15 cellular contexts compared by ENCODE assay signal in the genomic region with DNA sequence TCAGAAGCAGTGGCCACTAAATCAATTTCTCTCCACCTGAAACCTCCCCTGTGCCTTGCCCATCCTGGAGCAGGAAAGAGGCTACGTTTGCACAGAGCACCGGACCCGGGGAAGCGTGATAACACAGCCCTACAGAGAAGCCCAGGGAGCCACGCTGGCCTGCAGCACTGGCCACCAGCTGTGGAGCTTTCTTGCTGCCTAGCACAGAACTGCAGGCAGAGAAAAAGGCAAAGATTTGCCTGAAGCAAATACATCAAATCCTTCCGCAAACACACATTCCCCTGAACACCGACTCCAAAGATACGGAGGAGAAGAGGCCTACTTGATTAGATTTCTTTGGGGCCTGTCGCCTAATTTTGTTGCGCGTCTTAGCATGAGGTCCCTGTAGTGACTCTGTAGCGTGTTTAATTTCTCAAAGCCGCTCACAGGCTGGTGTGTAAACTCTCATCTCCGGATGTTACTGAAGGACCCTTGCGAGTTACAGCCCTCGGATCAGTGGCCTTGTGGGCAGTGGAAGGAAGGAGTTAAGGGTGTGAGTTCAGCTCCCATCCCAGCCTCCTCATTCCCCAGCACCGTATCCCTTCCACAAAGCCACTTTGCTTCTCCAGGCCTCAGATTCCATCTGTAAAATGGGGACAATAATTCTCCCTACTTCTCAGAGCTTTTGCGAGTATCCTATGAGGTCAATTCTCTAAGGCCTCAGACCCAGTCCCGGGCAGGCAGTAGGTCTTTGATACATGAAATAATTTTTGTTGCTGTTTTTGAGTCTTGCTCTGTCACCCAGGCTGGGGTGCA.
DNase-seq lines count a peak whose midpoint lies in the region; ATAC-seq and TF ChIP-seq lines count a peak whose summit lies in the region.
"Had no signal": no experiment of that assay in that cellular context is flagged by ENCODE, and none has a peak within 500 bp of the region (broad histone marks: within the 10 kb centered on the region; RNA-seq: fewer than 3 reads in every experiment).

No MANE protein-coding gene starts in this region.

- in situ Hi-C loops in gastrocnemius medialis (cut with MboI; ENCODE audit: low sequenced_read_pairs in 4 of 4): loop anchor here in 3 of 4 donors (10.0 to 25.0 kb wide), 3 partner anchors 65 to 342 kb away; no protein-coding TSS in a partner anchor
- in situ Hi-C loops in G401 (cut with HindIII; ENCODE audit: low sequenced_read_pairs): no loop called here

- H3K4me3 ChIP-seq in PC-9 (no peak overlapping the region), hepatocyte (no peak overlapping the region), gastrocnemius medialis (no peak overlapping the region), left lung (no peak overlapping the region)

- H3K4me2 ChIP-seq in PC-9: peak overlapping the region; percentile 23; the same call in 1 of the 2 replicates
- peak overlapping the region; percentile 46 for H3K4me2 ChIP-seq in hepatocyte

- no peaks in the 10 kb centered on the region for H3K36me3 ChIP-seq in PC-9 (ENCODE audit: low read depth)
- H3K36me3 ChIP-seq in hepatocyte (replicated peaks; ENCODE audit: insufficient read depth, low read depth): no peaks in the 10 kb centered on the region
- no peaks in the 10 kb centered on the region for H3K36me3 ChIP-seq in gastrocnemius medialis
- no peaks in the 10 kb centered on the region for H3K36me3 ChIP-seq in left lung

- H4K20me1 ChIP-seq in PC-9 (ENCODE audit: insufficient read depth) (no peaks in the 10 kb centered on the region), hepatocyte (ENCODE audit: insufficient read depth, poor library complexity, severe bottlenecking) (no peaks in the 10 kb centered on the region)

- ATAC-seq in gastrocnemius medialis: no peak
- ATAC-seq in left lung: no peak
- no peak for ATAC-seq in GM18511 (IDR thresholded peaks at IDR 0.05; ENCODE audit: unreplicated experiment)
- ATAC-seq: natural killer cell, PC-3 had no signal

- no peak overlapping the region for H2AFZ ChIP-seq in PC-9
- peak overlapping the region; percentile 29 for H2AFZ ChIP-seq in hepatocyte

- TF ChIP-seq CTCF in C4-2B (conservative IDR thresholded peaks at IDR 0.05) (no peak), PC-9 (conservative IDR thresholded peaks at IDR 0.05) (no peak), hepatocyte (IDR thresholded peaks at IDR 0.05; ENCODE audit: poor library complexity) (no peak), gastrocnemius medialis (IDR thresholded peaks at IDR 0.05 in 4 of 5, conservative IDR thresholded peaks at IDR 0.05 in 1 of 5) (no peak), left lung (IDR thresholded peaks at IDR 0.05) (no peak)

- peaks cover 47% of the 10 kb centered on the region for H3F3A ChIP-seq in PC-9 (ENCODE audit: insufficient read depth, low read depth)

- H3K9me3 ChIP-seq in PC-9 (ENCODE audit: insufficient read depth, low read depth) (peaks cover 7% of the 10 kb centered on the region; the same call in 1 of the 2 replicates), hepatocyte (ENCODE audit: low read depth) (no peaks in the 10 kb centered on the region), gastrocnemius medialis (no peaks in the 10 kb centered on the region), left lung (peaks cover 0 to 5% of the 10 kb centered on the region in 2 donors)

- intact Hi-C loops in PC-9 (cut with micrococcal nuclease; ENCODE audit: unreplicated experiment) (loop anchor here (10.0 kb wide), 2 partner anchors 275 to 455 kb away; partner anchors contain the start of genes PTGES and SH3GLB2), gastrocnemius medialis (cut with DNase I; ENCODE audit: low total_unique reads) (loop anchor here (2.0 kb wide), 1 partner anchor 67 kb away; no protein-coding TSS in a partner anchor), left lung (cut with DNase I) (loop anchor here in 1 of 2 donors (5.0 kb wide), 1 partner anchor 302 kb away; the partner anchor contains the start of gene IER5L)

- TF ChIP-seq POLR2A in gastrocnemius medialis (IDR thresholded peaks at IDR 0.05): no peak

- peaks cover 5% of the 10 kb centered on the region for H3K79me2 ChIP-seq in PC-9 (ENCODE audit: low read depth)
- peaks cover 3% of the 10 kb centered on the region for H3K79me2 ChIP-seq in hepatocyte

- no peaks in the 10 kb centered on the region for H3K9me2 ChIP-seq in PC-9 (ENCODE audit: insufficient read depth)
- H3K9me2 ChIP-seq in hepatocyte (replicated peaks; ENCODE audit: insufficient read depth): no peaks in the 10 kb centered on the region

- 45% methylated on average over 19 of the region's 19 CpGs for WGBS in hepatocyte (ENCODE audit: low lambda C conversion rate, missing lambda C conversion rate)

- H3K4me1 ChIP-seq in PC-9 (replicated peaks; ENCODE audit: insufficient read depth) (peaks cover 60% of the 10 kb centered on the region), hepatocyte (ENCODE audit: insufficient read depth) (peaks cover 50% of the 10 kb centered on the region), gastrocnemius medialis (peaks cover 13 to 17% of the 10 kb centered on the region in 2 donors), left lung (peaks cover 33 to 54% of the 10 kb centered on the region in 2 donors)

- POLR2A ChIA-PET in PC-9 (lab: Charles Lee; ENCODE audit: unreplicated experiment): interaction anchor here (0.6 kb wide), 1 partner anchor 182 kb away, joined by 11 read pairs; no protein-coding TSS in a partner anchor

- BruUV-seq in PC-9 (replicated peaks; lab: Mats Ljungman, UMichigan): no TSS peak

- no peak for DNase-seq in PC-9
- DNase-seq in hepatocyte (ENCODE audit: low spot score): peak; percentile 57
- DNase-seq in gastrocnemius medialis: no peak
- DNase-seq in G401 (ENCODE audit: low spot score): no peak
- no peak for DNase-seq in GM03348 (ENCODE audit: low spot score)
- DNase-seq in left lung: no peak
- DNase-seq: activated CD4-positive, alpha-beta memory T cell treated with anti-CD3 and anti-CD28 coated beads for 36 hours; activated gamma-delta T cell treated with Interleukin-2 at 50 U/mL for 16 hours; CD4-positive, CD25-positive, alpha-beta regulatory T cell; natural killer cell; NCI-H345; PC-3; T1000 had no signal

- CTCF ChIA-PET in PC-9 (lab: Charles Lee): no interaction called here

- H3K27me3 ChIP-seq in PC-9 (ENCODE audit: insufficient read depth, low read depth) (no peaks in the 10 kb centered on the region), hepatocyte (no peaks in the 10 kb centered on the region), gastrocnemius medialis (no peaks in the 10 kb centered on the region), left lung (no peaks in the 10 kb centered on the region)

- H3K27ac ChIP-seq in C4-2B (peak overlapping the region; percentile 24; the same call in 1 of the 2 replicates), PC-9 (no peak overlapping the region), hepatocyte (peak overlapping the region; percentile 100), gastrocnemius medialis (peak overlapping the region; percentile 96 to 99 (median 98)), left lung (peak overlapping the region in 1 of 2 donors; percentile 100)
